In genomic region chr5:174549254-174549653, GRCh38 we compare ENCODE assay signal across 19 cellular contexts.
"Had no signal": no experiment of that assay in that cellular context is flagged by ENCODE, and none has a peak within 500 bp of the region (broad histone marks: within the 10 kb centered on the region; RNA-seq: fewer than 3 reads in every experiment).

No MANE protein-coding gene starts in this region.

- H3K9me3 ChIP-seq: breast epithelium, lower lobe of right lung, thyroid gland had no signal

- ATAC-seq: activated CD8-positive, alpha-beta T cell treated with anti-CD3 and anti-CD28 coated beads for 36 hours; activated naive CD4-positive, alpha-beta T cell treated with anti-CD3 and anti-CD28 coated beads, Interleukin-2, amount 50 U/mL, for 72 hours; effector memory CD8-positive, alpha-beta T cell; left colon; lower lobe of right lung; sciatic nerve; stimulated activated memory B cell treated with anti-CD40 and anti-IgM and Interleukin-4, amounts not matched to agents 10 μg/mL and 1 μg/mL and 100 μg/mL, for 72 hours; T-helper 17 cell; WTC11 had no signal

- H3K27ac ChIP-seq: breast epithelium, lower lobe of right lung, thyroid gland had no signal

- H3K27me3 ChIP-seq: breast epithelium, thyroid gland had no signal

- FAIRE-seq: frontal cortex had no signal

- DNase-seq: activated CD4-positive, alpha-beta T cell treated with anti-CD3 and anti-CD28 coated beads for 4 hours; activated CD8-positive, alpha-beta T cell treated with anti-CD3 and anti-CD28 coated beads for 36 hours; activated gamma-delta T cell; activated T-cell treated with anti-CD3 and anti-CD28 coated beads, Interleukin-2, amount 50 U/mL, for 48 hours; amniotic stem cell; cerebellar nuclear complex; effector memory CD8-positive, alpha-beta T cell; left colon; lower lobe of right lung; stimulated activated CD4-positive, alpha-beta T cell treated with anti-CD3 and anti-CD28 coated beads, Interleukin-12 subunit alpha, Interleukin-12 subunit beta, amount 100 ng/mL, for 4 hours; stimulated activated CD4-positive, alpha-beta T cell treated with anti-CD3 and anti-CD28 coated beads, Interleukin-2, amount 100 ng/mL, for 24 hours; T-helper 17 cell; thyroid gland had no signal

- H3K4me1 ChIP-seq: breast epithelium, lower lobe of right lung, thyroid gland had no signal

- H3K36me3 ChIP-seq: breast epithelium, lower lobe of right lung, thyroid gland had no signal

- H3K4me3 ChIP-seq: breast epithelium, lower lobe of right lung, thyroid gland had no signal
